In the genomic region with DNA sequence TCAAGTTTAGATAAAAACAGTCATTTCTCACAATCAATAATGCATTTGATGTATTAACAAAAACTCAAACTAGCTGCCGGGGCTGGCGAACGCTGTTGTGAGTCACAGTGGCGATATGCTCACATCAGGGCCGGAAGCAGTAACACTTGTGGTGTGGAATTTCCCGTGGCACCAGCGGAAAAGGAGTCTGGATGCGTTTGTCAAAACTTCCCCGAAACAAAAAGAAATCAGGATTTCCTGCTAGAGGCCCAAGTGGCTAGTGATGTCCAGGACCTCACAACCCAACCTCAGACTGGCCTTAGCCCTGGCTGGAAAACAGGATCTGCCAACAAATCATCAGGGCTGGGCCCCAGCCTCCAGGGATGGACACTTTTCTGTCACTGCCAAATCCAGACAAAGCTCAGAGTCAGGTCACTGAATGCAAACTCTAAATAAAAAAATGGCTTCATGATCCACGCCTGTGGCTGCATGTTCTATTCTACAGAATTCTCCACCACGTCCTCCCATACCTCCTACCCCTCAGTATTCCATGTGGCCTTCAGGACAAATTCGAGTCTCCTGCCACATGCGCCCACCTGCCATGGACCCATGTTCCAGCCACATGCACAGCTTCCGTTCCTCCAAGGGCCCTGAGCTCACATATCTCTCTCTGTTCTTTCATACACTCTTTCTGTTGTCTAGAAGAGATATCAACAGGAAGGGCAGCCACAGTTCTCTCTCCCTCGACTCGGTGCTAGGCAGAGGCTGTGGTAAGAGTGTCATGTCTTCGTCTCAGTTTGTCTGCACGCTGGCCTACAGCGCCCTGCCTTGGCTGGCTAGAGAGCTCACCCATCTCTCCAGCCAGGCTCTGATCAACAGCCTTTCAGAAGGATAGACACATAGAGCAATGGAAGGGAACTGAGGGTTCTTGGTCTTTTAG, we compare ENCODE assay signal across 8 cellular contexts. TPM values are rescaled to one million over a fixed set of nuclear protein-coding genes. Genes with fewer than 3 reads are reported as not detected.
DNase-seq lines count a peak whose midpoint lies in the region; ATAC-seq lines count a peak whose summit lies in the region.

No MANE protein-coding gene starts in this region.

- 0 out of 2 replicates have a peak, but pooled peaks cover 2% of the 10 kb centered on the region for H3K36me3 ChIP-seq in GM23248 (ENCODE audit: low read depth)

- peaks cover 19% of the 10 kb centered on the region; the same call in 1 of the 2 replicates for H3K79me2 ChIP-seq in GM23248 (ENCODE audit: insufficient read depth)

- 68 to 77% methylated on average over 19 of the region's 19 CpGs for WGBS in GM23248 (ENCODE audit: low coverage in 1 of 2, low lambda C conversion rate in 2 of 2, missing lambda C conversion rate in 2 of 2), 2 experiments

- in situ Hi-C loops in GM23248 (cut with MboI), result no loop called here

- H3K4me3 ChIP-seq in GM23248, result no peak overlapping the region

- ATAC-seq in HG03280 (IDR thresholded peaks at IDR 0.05; ENCODE audit: unreplicated experiment), result no peak

- no peaks in the 10 kb centered on the region for H3K9me3 ChIP-seq in GM23248 (ENCODE audit: low read depth)

- no peaks in the 10 kb centered on the region for H4K20me1 ChIP-seq in GM23248 (ENCODE audit: insufficient read depth)

- peaks cover 42% of the 10 kb centered on the region for H3K4me1 ChIP-seq in GM23248 (ENCODE audit: insufficient read depth)

- H3K27ac ChIP-seq in GM23248, result peak overlapping the region; percentile 59

- DNase-seq in GM23248 (peak; percentile 81), hepatic stellate cell (ENCODE audit: low spot score) (no peak), kidney glomerular epithelial cell (lab: John Stamatoyannopoulos, UW) (no peak), NCI-H146 (lab: John Stamatoyannopoulos, UW) (no peak)
- DNase-seq in activated CD4-positive, alpha-beta T cell treated with anti-CD3 and anti-CD28 coated beads, Interleukin-2, amount 50 U/mL, for 48 hours, result peak; percentile 78 to 86
- DNase-seq in effector CD4-positive, alpha-beta T cell, result peak; percentile 81
- peak; percentile 64 to 77 (median 75) for DNase-seq in stimulated activated CD4-positive, alpha-beta T cell treated with anti-CD3 and anti-CD28 coated beads, Interleukin-12 subunit alpha, Interleukin-12 subunit beta, amount 100 ng/mL, for 48 hours (ENCODE audit: low read depth in 2 of 3, low spot score in 1 of 3)

- no peaks in the 10 kb centered on the region for H3K9me2 ChIP-seq in GM23248 (ENCODE audit: insufficient read depth)

- H3K4me2 ChIP-seq in GM23248 (ENCODE audit: unreplicated experiment), result peak overlapping the region; percentile 26

- peaks cover 16% of the 10 kb centered on the region for H3F3A ChIP-seq in GM23248 (ENCODE audit: insufficient read depth)

- peak overlapping the region; percentile 41 for H3K9ac ChIP-seq in GM23248

- no peaks in the 10 kb centered on the region for H3K27me3 ChIP-seq in GM23248 (replicated peaks; ENCODE audit: insufficient read depth)

- peak overlapping the region; percentile 46; the same call in 1 of the 2 replicates for H2AFZ ChIP-seq in GM23248

RNA-seq across cellular contexts. Expression of a gene that starts 35.4 kb away (rescaled TPM):
- total RNA-seq in GM23248 (2014; rRNA removed; shearing (Covaris generic)), result 15.9 and 17.7 TPM in 2 replicates
- polyA plus RNA-seq in GM23248 (2016; fragmentation: Nextera tagmentation; extraction: Ambion mirVana), result 18.7 and 21.0 TPM in 2 replicates

RNA-seq across cellular contexts. Expression of a gene that starts 43.1 kb away (rescaled TPM):
- 0.11 and 0.25 TPM in 2 replicates for total RNA-seq in GM23248 (2014; rRNA removed; shearing (Covaris generic))
- polyA plus RNA-seq in GM23248 (2016; fragmentation: Nextera tagmentation; extraction: Ambion mirVana), result 0.03 TPM in 1 of 2 replicates, not detected in the other

Comparison
In these comparisons a context has a peak if more than half of its experiments do, and no peak if none do; other contexts are left out.
1. DNase-seq: peak in GM23248 (single experiment), activated CD4-positive, alpha-beta T cell treated with anti-CD3 and anti-CD28 coated beads, Interleukin-2, amount 50 U/mL, for 48 hours (2 of 2), effector CD4-positive, alpha-beta T cell (single experiment) and stimulated activated CD4-positive, alpha-beta T cell treated with anti-CD3 and anti-CD28 coated beads, Interleukin-12 subunit alpha, Interleukin-12 subunit beta, amount 100 ng/mL, for 48 hours (3 of 3); none in hepatic stellate cell (single experiment), kidney glomerular epithelial cell (single experiment) and NCI-H146 (single experiment).